ENCODE assay signal across 10 cellular contexts in genomic region chr5:150905312-150905683, GRCh38. TPM values are rescaled to one million over a fixed set of nuclear protein-coding genes. Genes with fewer than 3 reads are reported as not detected.
DNase-seq lines count a peak whose midpoint lies in the region; ATAC-seq, FAIRE-seq and TF ChIP-seq lines count a peak whose summit lies in the region.
"Had no signal": no experiment of that assay in that cellular context is flagged by ENCODE, and none has a peak within 500 bp of the region (broad histone marks: within the 10 kb centered on the region; RNA-seq: fewer than 3 reads in every experiment).

No MANE protein-coding gene starts in this region.

- peaks cover 9% of the 10 kb centered on the region for H3K27me3 Mint-ChIP-seq in IgD-negative memory B cell
- peaks cover 7% of the 10 kb centered on the region for H3K27me3 Mint-ChIP-seq in brain

- ATAC-seq in GM18511 (IDR thresholded peaks at IDR 0.05; ENCODE audit: unreplicated experiment) (no peak), HG03175 (IDR thresholded peaks at IDR 0.05; ENCODE audit: unreplicated experiment) (no peak)

- H3K27ac ChIP-seq in liver (ENCODE audit: low read depth in 1 of 2, low read length in 2 of 2) (no peak overlapping the region), stomach (peak overlapping the region in 3 of 5 donors; percentile 63 to 76 (median 74))

- no peak overlapping the region for H3K9ac ChIP-seq in liver (ENCODE audit: low read depth in 1 of 2, low read length in 2 of 2)

- H3K4me3 ChIP-seq in liver (ENCODE audit: low read depth in 1 of 3, low read length in 3 of 3): peak overlapping the region; percentile 40 to 62 (median 51)
- H3K4me3 ChIP-seq in stomach: peak overlapping the region; percentile 48 to 58 (median 50)

- H3K9me3 ChIP-seq in liver (ENCODE audit: control insufficient read depth in 4 of 4, low read length in 3 of 4): peaks cover 25 to 67% (median 33%) of the 10 kb centered on the region in 4 donors
- H3K9me3 ChIP-seq in stomach: peaks cover 10 to 90% (median 64%) of the 10 kb centered on the region in 4 donors

- TF ChIP-seq EP300 in stomach (IDR thresholded peaks at IDR 0.05): no peak

- FAIRE-seq in GM12892 (lab: Jason Lieb, UNC): no peak
- FAIRE-seq: TTC549 had no signal

- H3K27ac Mint-ChIP-seq in IgD-negative memory B cell: peak overlapping the region in 1 of 3 donors; percentile 43
- H3K27ac Mint-ChIP-seq in brain: peak overlapping the region; percentile 98 to 100 (median 100)

- H3K4me1 Mint-ChIP-seq in IgD-negative memory B cell (peaks cover 3 to 4% (median 4%) of the 10 kb centered on the region in 3 donors), brain (peaks cover 26% of the 10 kb centered on the region)

- peak overlapping the region; percentile 86 to 98 (median 96) for H3K4me3 Mint-ChIP-seq in IgD-negative memory B cell
- H3K4me3 Mint-ChIP-seq in brain: peak overlapping the region; percentile 92 to 98 (median 97)

- TF ChIP-seq RAD21 in liver (IDR thresholded peaks at IDR 0.05): no peak

- 26% methylated on average over 4 of the region's 4 CpGs for WGBS in liver
- 17 to 29% (median 23%) methylated on average over 4 of the region's 4 CpGs for WGBS in stomach, 5 donors

- TF ChIP-seq POLR2A in stomach (IDR thresholded peaks at IDR 0.05) (no peak), GM12892 (IDR thresholded peaks at IDR 0.05; ENCODE audit: low read depth, low read length) (no peak)

- H3K36me3 Mint-ChIP-seq in IgD-negative memory B cell (peaks cover 12% of the 10 kb centered on the region), brain (peaks cover 45% of the 10 kb centered on the region)

- peaks cover 21 to 63% (median 45%) of the 10 kb centered on the region in 3 donors for H3K9me3 Mint-ChIP-seq in IgD-negative memory B cell
- H3K9me3 Mint-ChIP-seq in brain: peaks cover 49 to 69% (median 52%) of the 10 kb centered on the region in 5 experiments

- TF ChIP-seq CTCF in brain (conservative IDR thresholded peaks at IDR 0.05) (no peak), liver (IDR thresholded peaks at IDR 0.05; ENCODE audit: low read depth, low read length, missing input control) (no peak), stomach (IDR thresholded peaks at IDR 0.05) (no peak)

- H3K27me3 ChIP-seq in liver (ENCODE audit: control insufficient read depth in 4 of 4, insufficient read depth in 4 of 4, low read length in 3 of 4) (no peaks in the 10 kb centered on the region), stomach (peaks cover 0 to 5% (median 0%) of the 10 kb centered on the region in 3 donors)

- no peak for DNase-seq in stomach
- DNase-seq in GM12892 (ENCODE audit: insufficient read length): no peak

- intact Hi-C loops in stomach (cut with DNase I; ENCODE audit: low total_unique reads): no loop called here

- H3K4me1 ChIP-seq in liver (ENCODE audit: control insufficient read depth in 4 of 4, insufficient read depth in 4 of 4, low read length in 3 of 4) (peaks cover 0 to 7% (median 2%) of the 10 kb centered on the region in 4 donors), stomach (peaks cover 0 to 6% (median 4%) of the 10 kb centered on the region in 4 donors)

- peaks cover 0 to 4% (median 2%) of the 10 kb centered on the region in 4 donors for H3K36me3 ChIP-seq in liver (ENCODE audit: control insufficient read depth in 4 of 4, insufficient read depth in 3 of 4, low read depth in 1 of 4, low read length in 3 of 4)
- H3K36me3 ChIP-seq in stomach: peaks cover 0 to 32% (median 31%) of the 10 kb centered on the region in 4 donors

TF ChIP-seq in liver, 16 proteins besides CTCF, POLR2A, EP300 and RAD21:
- TF ChIP-seq ATF3 (IDR thresholded peaks at IDR 0.05) (no peak), TAF1 (conservative IDR thresholded peaks at IDR 0.05) (no peak), SP1 (IDR thresholded peaks at IDR 0.05) (no peak), NR2F2 (IDR thresholded peaks at IDR 0.05) (no peak), REST (IDR thresholded peaks at IDR 0.05) (no peak), GABPA (IDR thresholded peaks at IDR 0.05 in 1 of 2, conservative IDR thresholded peaks at IDR 0.05 in 1 of 2) (no peak), FOXA1 (IDR thresholded peaks at IDR 0.05) (no peak), EGR1 (IDR thresholded peaks at IDR 0.05; ENCODE audit: low read depth in 2 of 2) (no peak)
- TF ChIP-seq, protein P1, sequence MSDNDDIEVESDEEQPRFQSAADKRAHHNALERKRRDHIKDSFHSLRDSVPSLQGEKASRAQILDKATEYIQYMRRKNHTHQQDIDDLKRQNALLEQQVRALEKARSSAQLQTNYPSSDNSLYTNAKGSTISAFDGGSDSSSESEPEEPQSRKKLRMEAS (IDR thresholded peaks at IDR 0.05): no peak

RNA-seq across cellular contexts. Expression of gene ZNF300, which starts 0.5 kb away (rescaled TPM):
- polyA plus RNA-seq in IgD-negative memory B cell: 1.0 TPM
- polyA plus RNA-seq in brain (ENCODE audit: insufficient read depth, low read depth, low replicate concordance): 5.0 TPM
- total RNA-seq in liver: under 1 TPM; 0.59 to 0.84 TPM
- polyA plus RNA-seq in liver: under 1 TPM; 0.28 to 0.53 TPM
- 10 to 100 TPM in 2 of 5 donors, 1 to 10 TPM in 2, under 1 TPM in 1; 0.87 to 21.1 (median 8.7) TPM for total RNA-seq in stomach
- 1 to 10 TPM; 1.4 to 9.9 (median 1.5) TPM for polyA plus RNA-seq in stomach
- 0.11 TPM for polyA plus RNA-seq in GM12892 (2012; ENCODE audit: missing spikeins)

RNA-seq across cellular contexts. Expression of gene IRGM, which starts 59.0 kb away (rescaled TPM):
- polyA plus RNA-seq in IgD-negative memory B cell (not detected), brain (ENCODE audit: insufficient read depth, low read depth, low replicate concordance) (not detected), liver (under 1 TPM in 1 of 2 donors, not detected in 1; 0.02 TPM), stomach (not detected)
- total RNA-seq in liver (under 1 TPM in 1 of 2 donors, not detected in 1; 0.08 TPM), stomach (1 to 10 TPM in 1 of 5 donors, not detected in 4; 4.7 TPM)
- polyA plus RNA-seq in GM12892 (2012; ENCODE audit: missing spikeins): not detected
- total RNA-seq: M059J, urinary bladder had no signal

Comparison
In these comparisons a context has a peak if more than half of its experiments do, and no peak if none do; other contexts are left out.
1. H3K27ac ChIP-seq: peak in stomach (3 of 5); none in liver (0 of 2).